Comparison of ENCODE assay signal across 28 cellular contexts in genomic region chr20:57667924-57668782, GRCh38. TPM values are rescaled to one million over a fixed set of nuclear protein-coding genes. Genes with fewer than 3 reads are reported as not detected.
A peak's percentile ranks its signal among the peaks of the same experiment; 100 is the strongest.
DNase-seq lines count a peak whose midpoint lies in the region; ATAC-seq, FAIRE-seq and TF ChIP-seq lines count a peak whose summit lies in the region.
"Had no signal": no experiment of that assay in that cellular context is flagged by ENCODE, and none has a peak within 500 bp of the region (broad histone marks: within the 10 kb centered on the region; RNA-seq: fewer than 3 reads in every experiment).

No MANE protein-coding gene starts in this region.

- intact Hi-C loops in left ventricle myocardium superior (cut with micrococcal nuclease): no loop called here
- intact Hi-C loops in left cardiac atrium (cut with DNase I): no loop called here
- intact Hi-C loops in OCI-LY7 (cut with micrococcal nuclease; ENCODE audit: unreplicated experiment): no loop called here

- no peak for TF ChIP-seq POLR2A in upper lobe of left lung (IDR thresholded peaks at IDR 0.05)

- peak; percentile 91 for FAIRE-seq in bronchial epithelial cell (lab: Jason Lieb, UNC)
- FAIRE-seq: frontal cortex, RCC 7860 had no signal

- no peaks in the 10 kb centered on the region for H4K20me1 ChIP-seq in OCI-LY7 (ENCODE audit: insufficient read depth, low read length)

- no peaks in the 10 kb centered on the region for H3K9me3 Mint-ChIP-seq in nephron
- H3K9me3 Mint-ChIP-seq: activated naive CD4-positive, alpha-beta T cell treated with anti-CD3 and anti-CD28 coated beads for 36 hours; activated T-cell treated with anti-CD3 and anti-CD28 coated beads, Interleukin-2, amount 50 U/mL, for 4 hours; neural progenitor cell had no signal

- no peak for DNase-seq in left ventricle myocardium superior
- no peak for DNase-seq in left cardiac atrium
- DNase-seq in bronchial epithelial cell (ENCODE audit: low read depth): no peak
- DNase-seq in upper lobe of left lung: peak; percentile 68 to 77
- DNase-seq in OCI-LY7 (ENCODE audit: low spot score): no peak
- no peak for DNase-seq in glomerular visceral epithelial cell (ENCODE audit: extremely low spot score)
- DNase-seq in GM13976 (ENCODE audit: low spot score): no peak
- DNase-seq: activated CD8-positive, alpha-beta memory T cell treated with anti-CD3 and anti-CD28 coated beads for 24 hours; activated naive CD4-positive, alpha-beta T cell treated with anti-CD3 and anti-CD28 coated beads for 36 hours; activated T-cell treated with anti-CD3 and anti-CD28 coated beads, Interleukin-2, amount 50 U/mL, for 4 hours; anterior cingulate cortex; C1 segment of cervical spinal cord; DMS 273 treated with DMSO at 0.1 percent for 48 hours; effector CD4-positive, alpha-beta T cell; IMR-90; MG63; NCI-H2227 treated with DMSO at 0.1 percent for 48 hours; stimulated activated CD4-positive, alpha-beta T cell treated with anti-CD3 and anti-CD28 coated beads, Interleukin-4, amount 100 ng/mL, for 1 hour; T1000 had no signal

- ATAC-seq in left ventricle myocardium superior: peak; percentile 13
- no peak for ATAC-seq in left cardiac atrium
- ATAC-seq in upper lobe of left lung (ENCODE audit: low FRiP score in 2 of 2): peak; percentile 11 to 69
- ATAC-seq: activated T-cell treated with anti-CD3 and anti-CD28 coated beads, Interleukin-2, amount 50 U/mL, for 4 hours; esophagus mucosa had no signal

- no peak overlapping the region for H3K4me2 ChIP-seq in OCI-LY7 (ENCODE audit: low read length)
- H3K4me2 ChIP-seq: neural progenitor cell, smooth muscle cell had no signal

- H3K4me3 ChIP-seq in bronchial epithelial cell (ENCODE audit: low read depth, low read length) (no peak overlapping the region), upper lobe of left lung (no peak overlapping the region), OCI-LY7 (ENCODE audit: low read depth, low read length, poor library complexity, severe bottlenecking) (no peak overlapping the region)
- H3K4me3 ChIP-seq: MG63, neural progenitor cell, smooth muscle cell had no signal

- BruUV-seq in OCI-LY7 (replicated peaks; lab: Mats Ljungman, UMichigan): no TSS peak

- H3K27ac Mint-ChIP-seq in nephron: peak overlapping the region; percentile 46 to 98 (median 91)
- H3K27ac Mint-ChIP-seq: activated naive CD4-positive, alpha-beta T cell treated with anti-CD3 and anti-CD28 coated beads for 36 hours; neural progenitor cell had no signal

- no peaks in the 10 kb centered on the region for H3K9me3 ChIP-seq in upper lobe of left lung
- no peaks in the 10 kb centered on the region for H3K9me3 ChIP-seq in OCI-LY7 (ENCODE audit: low read length)
- H3K9me3 ChIP-seq: MG63 had no signal

- in situ Hi-C loops in GM13976 (cut with MboI; ENCODE audit: low sequenced_read_pairs, unreplicated experiment): loop anchor here (25.0 kb wide), 1 partner anchor 419 kb away; no protein-coding TSS in a partner anchor

- no peaks in the 10 kb centered on the region for H3K27me3 Mint-ChIP-seq in nephron (ENCODE audit: low read depth)

- H3K4me3 Mint-ChIP-seq in nephron: no peak overlapping the region
- H3K4me3 Mint-ChIP-seq: activated naive CD4-positive, alpha-beta T cell treated with anti-CD3 and anti-CD28 coated beads for 36 hours; activated T-cell treated with anti-CD3 and anti-CD28 coated beads, Interleukin-2, amount 50 U/mL, for 4 hours; neural progenitor cell had no signal

- H3K9me2 ChIP-seq in OCI-LY7 (ENCODE audit: insufficient read depth, low read length): no peaks in the 10 kb centered on the region

- POLR2A ChIA-PET in OCI-LY7 (lab: Charles Lee): no interaction called here

- TF ChIP-seq CTCF in bronchial epithelial cell (IDR thresholded peaks at IDR 0.05; ENCODE audit: insufficient read depth, low read length, severe bottlenecking): no peak
- TF ChIP-seq CTCF in nephron (IDR thresholded peaks at IDR 0.05; ENCODE audit: unreplicated experiment in 3 of 3): no peak
- no peak for TF ChIP-seq CTCF in upper lobe of left lung (IDR thresholded peaks at IDR 0.05)
- TF ChIP-seq CTCF in OCI-LY7 (conservative IDR thresholded peaks at IDR 0.05; ENCODE audit: low read length): no peak
- no peak for TF ChIP-seq CTCF in GM13976 (IDR thresholded peaks at IDR 0.05; ENCODE audit: borderline replicate concordance, control extremely low read depth, extremely low read depth, insufficient read depth, missing control alignments)

- H3K27me3 ChIP-seq in bronchial epithelial cell (ENCODE audit: control insufficient read depth, insufficient read depth, low read length) (no peaks in the 10 kb centered on the region), upper lobe of left lung (no peaks in the 10 kb centered on the region)
- H3K27me3 ChIP-seq: MG63, neural progenitor cell had no signal

- TF ChIP-seq EP300 in upper lobe of left lung (IDR thresholded peaks at IDR 0.05): no peak

- H3K4me1 ChIP-seq in upper lobe of left lung (peaks cover 19 to 34% (median 23%) of the 10 kb centered on the region in 4 donors), OCI-LY7 (ENCODE audit: insufficient read depth, low read length, poor library complexity, severe bottlenecking) (no peaks in the 10 kb centered on the region)

- no peak overlapping the region for H2AFZ ChIP-seq in OCI-LY7 (ENCODE audit: low read length)
- H2AFZ ChIP-seq: neural progenitor cell had no signal

- 70 to 71% methylated on average over 11 to 18 of the region's 18 CpGs for WGBS in upper lobe of left lung, 2 donors

- peaks cover 57% of the 10 kb centered on the region for H3K4me1 Mint-ChIP-seq in nephron

- CTCF ChIA-PET in OCI-LY7 (lab: Charles Lee; ENCODE audit: unreplicated experiment): no interaction called here

- no peaks in the 10 kb centered on the region for H3K79me2 ChIP-seq in OCI-LY7 (ENCODE audit: insufficient read depth, low read depth, low read length)

- peak overlapping the region; percentile 1 to 47 (median 20) for H3K27ac ChIP-seq in upper lobe of left lung
- no peak overlapping the region for H3K27ac ChIP-seq in OCI-LY7 (ENCODE audit: low read depth, low read length, poor library complexity, severe bottlenecking)
- H3K27ac ChIP-seq: neural progenitor cell had no signal

- H3K36me3 ChIP-seq in bronchial epithelial cell (ENCODE audit: control insufficient read depth, insufficient read depth, low read length) (peaks cover 12% of the 10 kb centered on the region), upper lobe of left lung (no peaks in the 10 kb centered on the region), OCI-LY7 (ENCODE audit: insufficient read depth, low read length) (no peaks in the 10 kb centered on the region)
- H3K36me3 ChIP-seq: MG63, neural progenitor cell had no signal

- no peaks in the 10 kb centered on the region for H3K36me3 Mint-ChIP-seq in nephron (ENCODE audit: low read depth)
- H3K36me3 Mint-ChIP-seq: neural progenitor cell had no signal

RNA-seq across cellular contexts. Expression of gene PMEPA1, which starts 41.7 kb away (rescaled TPM):
- total RNA-seq in left ventricle myocardium superior (24.7 TPM), left cardiac atrium (10 to 100 TPM; 28.3 to 60.3 TPM), bronchial epithelial cell (7.6 and 51.1 TPM in 2 replicates), upper lobe of left lung (10 to 100 TPM in 5 of 6 donors, 1 to 10 TPM in 1; 2.1 to 60.9 (median 17.6) TPM), OCI-LY7 (2022) (3.7 and 4.3 TPM in 2 replicates)
- total RNA-seq in OCI-LY7 (2014; rRNA removed; shearing (Covaris generic)): 1.4 and 1.8 TPM in 2 replicates

RNA-seq across cellular contexts. Expression of gene ZBP1, which starts 47.9 kb away (rescaled TPM):
- 0.15 TPM for total RNA-seq in left ventricle myocardium superior
- under 1 TPM in 1 of 2 donors, not detected in 1; 0.47 TPM for total RNA-seq in left cardiac atrium
- not detected in 2 replicates for total RNA-seq in bronchial epithelial cell
- total RNA-seq in upper lobe of left lung: 1 to 10 TPM; 3.2 to 9.4 (median 4.8) TPM
- 1.7 and 3.7 TPM in 2 replicates for total RNA-seq in OCI-LY7 (2014; rRNA removed; shearing (Covaris generic))
- total RNA-seq in OCI-LY7 (2022): 1.5 and 2.0 TPM in 2 replicates
- total RNA-seq: A673, frontal cortex, IMR-90, kidney epithelial cell, pulmonary artery endothelial cell, smooth muscle cell had no signal

Comparison
In these comparisons a context has a peak if more than half of its experiments do, and no peak if none do; other contexts are left out.
1. ATAC-seq: peak in left ventricle myocardium superior (single experiment) and upper lobe of left lung (2 of 2); none in left cardiac atrium (0 of 2).
2. DNase-seq: peak in upper lobe of left lung (2 of 2); none in left ventricle myocardium superior (single experiment), left cardiac atrium (single experiment), bronchial epithelial cell (single experiment), OCI-LY7 (single experiment), glomerular visceral epithelial cell (single experiment) and GM13976 (single experiment).